ENCODE assay signal across 10 cellular contexts in the genomic region with DNA sequence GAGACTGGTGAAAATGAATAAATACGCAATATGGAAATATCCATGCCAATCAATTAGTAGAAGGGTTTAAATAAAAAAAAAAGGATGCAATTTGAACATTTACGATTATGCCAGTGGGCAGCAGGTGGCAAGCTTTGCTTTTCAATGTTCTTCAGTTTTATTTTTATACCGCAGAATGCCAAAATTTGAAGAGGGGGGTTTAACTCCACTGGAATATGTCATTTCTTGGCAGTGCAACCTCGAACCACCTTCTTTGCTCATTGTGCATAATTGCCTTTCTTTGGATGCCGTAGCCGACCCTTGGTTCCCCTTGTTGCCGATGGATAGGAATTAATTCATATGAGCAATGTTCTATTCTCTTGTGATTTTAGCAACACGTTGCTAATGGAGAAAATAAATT.
A peak's percentile ranks its signal among the peaks of the same experiment; 100 is the strongest.
DNase-seq lines count a peak whose midpoint lies in the region; TF ChIP-seq lines count a peak whose summit lies in the region.
"Had no signal": no experiment of that assay in that cellular context is flagged by ENCODE, and none has a peak within 500 bp of the region (broad histone marks: within the 10 kb centered on the region; RNA-seq: fewer than 3 reads in every experiment).

No MANE protein-coding gene starts in this region.

- no peak overlapping the region for H3K9ac ChIP-seq in endodermal cell (ENCODE audit: extremely low read depth, low read length, poor library complexity, severe bottlenecking)

- no peak overlapping the region for H3K4me3 Mint-ChIP-seq in activated CD4-positive, alpha-beta T cell treated with anti-CD3 and anti-CD28 coated beads, Interleukin-2, amount 10 ng/mL, durations not matched to agents 24 days and 14 days
- H3K4me3 Mint-ChIP-seq in endodermal cell = no peak overlapping the region
- H3K4me3 Mint-ChIP-seq: IgD-negative memory B cell had no signal

- H3K36me3 Mint-ChIP-seq in activated CD4-positive, alpha-beta T cell treated with anti-CD3 and anti-CD28 coated beads, Interleukin-2, amount 10 ng/mL, durations not matched to agents 24 days and 14 days (ENCODE audit: low read depth) = no peaks in the 10 kb centered on the region
- no peaks in the 10 kb centered on the region for H3K36me3 Mint-ChIP-seq in endodermal cell (ENCODE audit: low read depth)
- H3K36me3 Mint-ChIP-seq: IgD-negative memory B cell had no signal

- peaks cover 0 to 4% of the 10 kb centered on the region in 2 donors for H3K4me1 ChIP-seq in muscle layer of duodenum (ENCODE audit: control insufficient read depth in 1 of 2, insufficient read depth in 2 of 2, low read length in 2 of 2)
- no peaks in the 10 kb centered on the region for H3K4me1 ChIP-seq in endodermal cell (ENCODE audit: control insufficient read depth, insufficient read depth, low read length)

- H3K27ac ChIP-seq in muscle layer of duodenum (ENCODE audit: low read length) (peak overlapping the region; percentile 37), endodermal cell (ENCODE audit: low read depth, low read length) (no peak overlapping the region)
- H3K27ac ChIP-seq: neutrophil had no signal

- H3K9me3 Mint-ChIP-seq in activated CD4-positive, alpha-beta T cell treated with anti-CD3 and anti-CD28 coated beads, Interleukin-2, amount 10 ng/mL, durations not matched to agents 24 days and 14 days = no peaks in the 10 kb centered on the region
- H3K9me3 Mint-ChIP-seq in endodermal cell = no peaks in the 10 kb centered on the region
- H3K9me3 Mint-ChIP-seq: IgD-negative memory B cell had no signal

- intact Hi-C loops in activated CD4-positive, alpha-beta T cell treated with anti-CD3 and anti-CD28 coated beads, Interleukin-2, amount 10 ng/mL, durations not matched to agents 24 days and 14 days (cut with micrococcal nuclease) = loop anchor here (2.0 kb wide), 1 partner anchor 338 kb away; no protein-coding TSS in a partner anchor

- H3K4me1 Mint-ChIP-seq in activated CD4-positive, alpha-beta T cell treated with anti-CD3 and anti-CD28 coated beads, Interleukin-2, amount 10 ng/mL, durations not matched to agents 24 days and 14 days = no peaks in the 10 kb centered on the region
- peaks cover 9% of the 10 kb centered on the region for H3K4me1 Mint-ChIP-seq in endodermal cell
- H3K4me1 Mint-ChIP-seq: IgD-negative memory B cell had no signal

- no peaks in the 10 kb centered on the region for H3K36me3 ChIP-seq in muscle layer of duodenum (ENCODE audit: control insufficient read depth in 1 of 2, insufficient read depth in 2 of 2, low read length in 2 of 2)
- no peaks in the 10 kb centered on the region for H3K36me3 ChIP-seq in endodermal cell (ENCODE audit: control insufficient read depth, insufficient read depth, low read length)
- H3K36me3 ChIP-seq: neutrophil had no signal

- 89 to 98% methylated on average over 4 to 8 of the region's 8 CpGs for WGBS in endodermal cell (ENCODE audit: insufficient coverage in 1 of 2, insufficient read length in 1 of 2), 2 experiments

- no peak overlapping the region for H3K27ac Mint-ChIP-seq in activated CD4-positive, alpha-beta T cell treated with anti-CD3 and anti-CD28 coated beads, Interleukin-2, amount 10 ng/mL, durations not matched to agents 24 days and 14 days
- H3K27ac Mint-ChIP-seq in endodermal cell = no peak overlapping the region
- H3K27ac Mint-ChIP-seq: IgD-negative memory B cell had no signal

- peak overlapping the region; percentile 14 to 31 for H3K4me3 ChIP-seq in muscle layer of duodenum (ENCODE audit: low read depth in 1 of 2, low read length in 2 of 2)
- no peak overlapping the region for H3K4me3 ChIP-seq in endodermal cell (ENCODE audit: low read length)

- H3K27me3 Mint-ChIP-seq in activated CD4-positive, alpha-beta T cell treated with anti-CD3 and anti-CD28 coated beads, Interleukin-2, amount 10 ng/mL, durations not matched to agents 24 days and 14 days = peaks cover 1% of the 10 kb centered on the region
- no peaks in the 10 kb centered on the region for H3K27me3 Mint-ChIP-seq in endodermal cell (ENCODE audit: insufficient read depth)
- H3K27me3 Mint-ChIP-seq: IgD-negative memory B cell had no signal

- H3K27me3 ChIP-seq in muscle layer of duodenum (ENCODE audit: low read depth, low read length) (no peaks in the 10 kb centered on the region), endodermal cell (ENCODE audit: control insufficient read depth, insufficient read depth, low read length, poor library complexity, severe bottlenecking) (no peaks in the 10 kb centered on the region)
- H3K27me3 ChIP-seq: neutrophil had no signal

- DNase-seq in Ammon's horn (ENCODE audit: low spot score) (peak; percentile 27), NCI-H2171 treated with DMSO at 0.1 percent for 48 hours (lab: John Stamatoyannopoulos, UW) (peak; percentile 71), dermis microvascular lymphatic vessel endothelial cell (ENCODE audit: low read depth in 2 of 2) (peak; percentile 40 to 53), NCI-H1048 (lab: John Stamatoyannopoulos, UW) (no peak), endodermal cell (no peak)
- no peak for DNase-seq in activated CD4-positive, alpha-beta T cell treated with anti-CD3 and anti-CD28 coated beads, Interleukin-2, amount 10 ng/mL, durations not matched to agents 24 days and 14 days
- DNase-seq in activated CD4-positive, CD25-positive, alpha-beta regulatory T cell (lab: John Stamatoyannopoulos, UW) = no peak

- H3K9me3 ChIP-seq in muscle layer of duodenum (ENCODE audit: control insufficient read depth in 1 of 2, low read length in 2 of 2) (no peaks in the 10 kb centered on the region), endodermal cell (ENCODE audit: control insufficient read depth, low read length) (no peaks in the 10 kb centered on the region)
- H3K9me3 ChIP-seq: neutrophil had no signal

- no peak for TF ChIP-seq CTCF in endodermal cell (conservative IDR thresholded peaks at IDR 0.05)

Comparison
In these comparisons a context has a peak if more than half of its experiments do, and no peak if none do; other contexts are left out.
1. DNase-seq: peak in Ammon's horn (single experiment), NCI-H2171 treated with DMSO at 0.1 percent for 48 hours (single experiment) and dermis microvascular lymphatic vessel endothelial cell (2 of 2); none in activated CD4-positive, alpha-beta T cell treated with anti-CD3 and anti-CD28 coated beads, Interleukin-2, amount 10 ng/mL, durations not matched to agents 24 days and 14 days (single experiment), NCI-H1048 (single experiment), endodermal cell (single experiment) and activated CD4-positive, CD25-positive, alpha-beta regulatory T cell (0 of 4).